8 cellular contexts compared by ENCODE assay signal in the genomic region with DNA sequence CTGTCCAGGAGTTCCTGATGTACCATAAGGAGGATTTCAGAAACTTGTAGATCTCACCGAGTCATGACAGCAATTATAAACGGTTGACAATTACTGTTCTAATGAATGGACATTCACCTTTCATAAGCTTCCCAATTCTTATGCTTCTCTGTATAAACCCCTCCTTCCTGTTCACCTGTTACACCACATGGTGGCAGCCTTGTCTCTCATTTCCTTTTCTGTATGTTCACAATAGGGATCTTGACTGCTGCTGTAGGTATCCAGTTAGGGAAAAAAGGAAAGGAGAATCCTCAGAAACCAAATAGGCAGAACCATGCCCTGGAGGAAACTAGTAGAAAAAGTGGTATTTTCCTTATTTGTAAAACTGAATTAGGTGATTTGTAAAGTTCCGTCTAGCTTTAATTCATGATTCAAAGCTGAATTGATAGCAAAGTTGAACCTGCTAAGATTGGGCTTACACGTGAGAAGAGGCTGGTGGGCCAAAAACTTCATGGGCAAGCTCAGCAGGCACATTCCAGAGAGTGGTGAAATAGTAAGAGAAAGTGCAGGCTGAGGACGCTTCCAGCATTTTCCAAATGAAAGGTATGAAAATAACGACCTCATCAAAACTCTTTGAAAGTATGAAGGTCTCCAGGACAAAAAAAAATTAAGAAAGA. TPM values are rescaled to one million over a fixed set of nuclear protein-coding genes. Genes with fewer than 3 reads are reported as not detected.
DNase-seq lines count a peak whose midpoint lies in the region; ATAC-seq, FAIRE-seq and TF ChIP-seq lines count a peak whose summit lies in the region.

No MANE protein-coding gene starts in this region.

- H3K4me3 Mint-ChIP-seq in T-helper 17 cell: no peak overlapping the region

- no TSS peak for BruUV-seq in GM12878 (replicated peaks; lab: Mats Ljungman, UMichigan)

- no peaks in the 10 kb centered on the region for H3K27me3 ChIP-seq in GM12878 (replicated peaks in 1 of 2; ENCODE audit: control insufficient read depth in 2 of 2, insufficient read depth in 2 of 2, low read length in 1 of 2)

- H2AFZ ChIP-seq in GM12878 (ENCODE audit: control insufficient read depth, low read depth, low read length): no peak overlapping the region

- peaks cover 51% of the 10 kb centered on the region for H3K27me3 Mint-ChIP-seq in T-helper 17 cell

- DNase-seq in SIG-M5 treated with dmso at 0.1 percent for 504 hours (lab: John Stamatoyannopoulos, UW; ENCODE audit: unreplicated experiment) (peak; percentile 80), SIG-M5 (lab: John Stamatoyannopoulos, UW) (no peak), NCI-H146 treated with DMSO at 0.1 percent for 48 hours (lab: John Stamatoyannopoulos, UW; ENCODE audit: unreplicated experiment) (peak; percentile 90), T-helper 17 cell (peak in 2 of 3 donors; percentile 22 to 32), GM12878 (ENCODE audit: low read depth, low spot score) (peak; percentile 33), iPS DF 4.7 (ENCODE audit: extremely low read depth, low spot score) (peak; percentile 64), smooth muscle cell of the brain vasculature (ENCODE audit: low read depth, low spot score) (peak; percentile 58)

- H3K9me3 ChIP-seq in T-helper 17 cell (ENCODE audit: control insufficient read depth, low read length, poor library complexity, severe bottlenecking) (no peaks in the 10 kb centered on the region), GM12878 (replicated peaks; ENCODE audit: control insufficient read depth, insufficient read depth, low read length) (no peaks in the 10 kb centered on the region)

- POLR2A ChIA-PET in GM12878 (lab: Charles Lee): no interaction called here

- TF ChIP-seq POLR2A in GM12878 (IDR thresholded peaks at IDR 0.05; ENCODE audit: low read depth, low read length): no peak

- no peak for TF ChIP-seq EP300 in GM12878 (IDR thresholded peaks at IDR 0.05; ENCODE audit: borderline replicate concordance in 1 of 2, control insufficient read depth in 1 of 2, low read depth in 2 of 2, low read length in 2 of 2)

- no peaks in the 10 kb centered on the region for H3K36me3 ChIP-seq in GM12878 (ENCODE audit: control insufficient read depth in 2 of 2, insufficient read depth in 2 of 2, low read length in 1 of 2)

- no peaks in the 10 kb centered on the region for H4K20me1 ChIP-seq in GM12878 (ENCODE audit: control insufficient read depth, insufficient read depth)

- RAD21 ChIA-PET in GM12878 (lab: Charles Lee; ENCODE audit: unreplicated experiment): interaction anchor here (0.5 to 5.3 kb wide), 24 partner anchors 8 to 1017 kb away, joined by 3 to 133 read pairs (median 5); partner anchors contain the start of gene TBPL1

- intact Hi-C loops in GM12878 (cut with micrococcal nuclease; ENCODE audit: unreplicated experiment): loop anchor here (1.0 to 2.0 kb wide), 3 partner anchors 49 to 173 kb away; no protein-coding TSS in a partner anchor

- in situ Hi-C loops in GM12878 (cut with MboI): loop anchor here (5.0 to 10.0 kb wide), 2 partner anchors 141 to 173 kb away; no protein-coding TSS in a partner anchor

- no peak overlapping the region for H3K27ac Mint-ChIP-seq in T-helper 17 cell

- H3K4me1 ChIP-seq in GM12878 (ENCODE audit: control insufficient read depth, insufficient read depth, low read length): no peaks in the 10 kb centered on the region

- SMC1A ChIA-PET in GM12878 (lab: Charles Lee; ENCODE audit: uncharacterized antibody, unreplicated experiment): interaction anchor here (0.6 to 8.5 kb wide), 33 partner anchors 8 to 1325 kb away, joined by 3 to 187 read pairs (median 5); no protein-coding TSS in a partner anchor

- H3K4me2 ChIP-seq in GM12878 (ENCODE audit: control insufficient read depth, insufficient read depth): no peak overlapping the region

- H3K4me1 Mint-ChIP-seq in T-helper 17 cell: peaks cover 3% of the 10 kb centered on the region

- peak; percentile 78 to 93 (median 82) for TF ChIP-seq CTCF in GM12878 (IDR thresholded peaks at IDR 0.05 in 2 of 3, conservative IDR thresholded peaks at IDR 0.05 in 1 of 3; ENCODE audit: control insufficient read depth in 2 of 3, extremely low read depth in 1 of 3, insufficient read depth in 1 of 3, low read depth in 3 of 3, low read length in 3 of 3)

- no peak overlapping the region for H3K9ac ChIP-seq in GM12878 (ENCODE audit: control insufficient read depth, insufficient read depth, low read length)

- peak; percentile 100 for TF ChIP-seq RAD21 in GM12878 (IDR thresholded peaks at IDR 0.05; ENCODE audit: insufficient read depth, low read depth, low read length)

- no peaks in the 10 kb centered on the region for H3K36me3 Mint-ChIP-seq in T-helper 17 cell (ENCODE audit: low read depth)

- peak; percentile 95 for FAIRE-seq in GM12878 (lab: Jason Lieb, UNC)

- ATAC-seq in HG02798 (IDR thresholded peaks at IDR 0.05; ENCODE audit: poor library complexity, unreplicated experiment) (peak; percentile 84), T-helper 17 cell (peak; percentile 86), GM12878 (peak; percentile 93)

- 30% methylated on average over 6 of the region's 6 CpGs for WGBS in GM12878 (ENCODE audit: insufficient coverage, insufficient replicate concordance, low lambda C conversion rate, missing lambda C conversion rate)

- H3K4me3 ChIP-seq in GM12878: no peak overlapping the region

- H3K79me2 ChIP-seq in GM12878 (ENCODE audit: control insufficient read depth, insufficient read depth, low read length): no peaks in the 10 kb centered on the region

- CTCF ChIA-PET in GM12878 (lab: Yijun Ruan, JAX): interaction anchor here (0.5 to 8.5 kb wide), 63 partner anchors 9 to 1016 kb away, joined by 3 to 276 read pairs (median 5); partner anchors contain the start of gene SLC2A12

- no peak overlapping the region for H3K27ac ChIP-seq in GM12878 (ENCODE audit: control insufficient read depth, insufficient read depth)

TF ChIP-seq in GM12878, 131 proteins besides CTCF, POLR2A, EP300 and RAD21 (continues in another document):
- no peak for TF ChIP-seq NFXL1 (IDR thresholded peaks at IDR 0.05; ENCODE audit: borderline replicate concordance)
- no peak for TF ChIP-seq SMAD5 (IDR thresholded peaks at IDR 0.05; ENCODE audit: low read depth)
- no peak for TF ChIP-seq ATF7 (IDR thresholded peaks at IDR 0.05; ENCODE audit: low read depth)
- no peak for TF ChIP-seq TCF3 (IDR thresholded peaks at IDR 0.05; ENCODE audit: borderline replicate concordance, insufficient read depth, low read depth, low read length)
- TF ChIP-seq BHLHE40 (IDR thresholded peaks at IDR 0.05; ENCODE audit: borderline replicate concordance in 1 of 2, low read depth in 2 of 2, low read length in 1 of 2): 0 out of 4 replicates have a peak, but pooled peaks of 1 of the 2 experiments have one; percentile 23
- TF ChIP-seq NR2C2 (IDR thresholded peaks at IDR 0.05; ENCODE audit: borderline replicate concordance, control insufficient read depth, insufficient read length, low read depth): no peak
- TF ChIP-seq CHD2 (IDR thresholded peaks at IDR 0.05; ENCODE audit: borderline replicate concordance, low read depth, low read length): no peak

RNA-seq across cellular contexts. Expression of gene TBPL1, which starts 29.0 kb away (rescaled TPM):
- total RNA-seq in T-helper 17 cell (10 to 100 TPM; 23.9 to 33.7 TPM), GM12878 (2014; rRNA removed) (34.7 and 49.0 TPM in 2 replicates), GM12878 (2014; rRNA removed; fragmentation: Illumina TruSeq; extraction: Trizol) (37.6 and 37.7 TPM in 2 replicates), GM12878 (2021) (37.2 and 38.7 TPM in 2 replicates)
- 9.5 and 9.9 TPM in 2 replicates for total RNA-seq in GM12878 (2013; cell fraction: nucleolus; rRNA removed)
- 23.4 TPM for polyA plus RNA-seq in GM12878 (2011; ENCODE audit: low read depth)
- polyA plus RNA-seq in GM12878 (2011; rRNA removed) (48.2 and 71.8 TPM in 2 replicates), GM12878 (2014; fragmentation: Illumina TruSeq; extraction: Trizol) (34.6 and 38.9 TPM in 2 replicates), GM12878 (2014; fragmentation: Nextera tagmentation; extraction: Ambion mirVana) (10 to 100 TPM; 34.9 to 52.5 TPM), GM12878 (2014; rRNA removed) (62.1 and 64.1 TPM in 2 replicates), GM12878 (2016; fragmentation: Nextera tagmentation; extraction: Ambion mirVana) (10 to 100 TPM; 60.7 to 71.2 TPM)
- 18.2 and 22.6 TPM in 2 replicates for polyA plus RNA-seq in GM12878 (2011; cell fraction: cytosol; rRNA removed)
- polyA plus RNA-seq in GM12878 (2011; cell fraction: nucleus; rRNA removed): 14.8 and 22.4 TPM in 2 replicates
- polyA plus RNA-seq in GM12878 (2012): 33.4 and 40.3 TPM in 2 replicates
- polyA minus RNA-seq in GM12878 (2011; rRNA and poly(A)+ RNA removed): 15.2 and 19.1 TPM in 2 replicates
- 13.2 and 23.0 TPM in 2 replicates for polyA minus RNA-seq in GM12878 (2011; cell fraction: cytosol; rRNA and poly(A)+ RNA removed)
- polyA minus RNA-seq in GM12878 (2011; cell fraction: nucleus; rRNA and poly(A)+ RNA removed): 7.2 and 7.7 TPM in 2 replicates

RNA-seq across cellular contexts. Expression of gene TCF21, which starts 35.2 kb away (rescaled TPM):
- total RNA-seq in T-helper 17 cell (not detected), GM12878 (2014; rRNA removed) (not detected in 2 replicates), GM12878 (2014; rRNA removed; fragmentation: Illumina TruSeq; extraction: Trizol) (not detected in 2 replicates), GM12878 (2021) (0.08 TPM in 1 of 2 replicates, not detected in the other)
- total RNA-seq in GM12878 (2013; cell fraction: nucleolus; rRNA removed): not detected in 2 replicates
- not detected for polyA plus RNA-seq in GM12878 (2011; ENCODE audit: low read depth)
- polyA plus RNA-seq in GM12878 (2011; rRNA removed) (not detected in 2 replicates), GM12878 (2014; fragmentation: Illumina TruSeq; extraction: Trizol) (not detected in 2 replicates), GM12878 (2014; fragmentation: Nextera tagmentation; extraction: Ambion mirVana) (not detected), GM12878 (2014; rRNA removed) (not detected in 2 replicates), GM12878 (2016; fragmentation: Nextera tagmentation; extraction: Ambion mirVana) (not detected)
- not detected in 2 replicates for polyA plus RNA-seq in GM12878 (2011; cell fraction: cytosol; rRNA removed)
- not detected in 2 replicates for polyA plus RNA-seq in GM12878 (2011; cell fraction: nucleus; rRNA removed)
- not detected in 2 replicates for polyA plus RNA-seq in GM12878 (2012)
- polyA minus RNA-seq in GM12878 (2011; rRNA and poly(A)+ RNA removed): not detected in 2 replicates
- not detected in 2 replicates for polyA minus RNA-seq in GM12878 (2011; cell fraction: cytosol; rRNA and poly(A)+ RNA removed)
- not detected in 2 replicates for polyA minus RNA-seq in GM12878 (2011; cell fraction: nucleus; rRNA and poly(A)+ RNA removed)
